8 cellular contexts compared by ENCODE assay signal in genomic region chr6:90586675-90587638, GRCh38. TPM values are rescaled to one million over a fixed set of nuclear protein-coding genes. Genes with fewer than 3 reads are reported as not detected.
DNase-seq lines count a peak whose midpoint lies in the region; ATAC-seq, FAIRE-seq and TF ChIP-seq lines count a peak whose summit lies in the region.

Gene MAP3K7 (minus strand): TSS chr6:90587072. CDS start chr6:90586883, 189 bp downstream.

- 0% methylated on average over 52 to 70 of the region's 70 CpGs for WGBS in body of pancreas, 2 donors
- WGBS in sigmoid colon, 2 donors = 0% methylated on average over 70 of the region's 70 CpGs

- H3K27me3 ChIP-seq in body of pancreas (no peaks in the 10 kb centered on the region), sigmoid colon (no peaks in the 10 kb centered on the region)

- H3K4me1 ChIP-seq in body of pancreas = peaks cover 24% of the 10 kb centered on the region
- peaks cover 0 to 39% (median 22%) of the 10 kb centered on the region in 4 donors for H3K4me1 ChIP-seq in sigmoid colon

- no peaks in the 10 kb centered on the region for H3K9me3 ChIP-seq in body of pancreas
- no peaks in the 10 kb centered on the region for H3K9me3 ChIP-seq in sigmoid colon

- peak within 1 kb of the TSS; percentile 50 to 84 for H3K4me3 ChIP-seq in body of pancreas
- peak within 1 kb of the TSS; percentile 85 to 100 (median 92) for H3K4me3 ChIP-seq in sigmoid colon

- TF ChIP-seq POLR2A in body of pancreas (IDR thresholded peaks at IDR 0.05) (peak; percentile 31 to 77 (median 77)), sigmoid colon (IDR thresholded peaks at IDR 0.05) (peak; percentile 63 to 66)

- ATAC-seq in GM18520 (IDR thresholded peaks at IDR 0.05; ENCODE audit: unreplicated experiment) (peak; percentile 71), HG03064 (IDR thresholded peaks at IDR 0.05; ENCODE audit: low read depth, unreplicated experiment) (peak; percentile 88), body of pancreas (peak; percentile 96)

- FAIRE-seq in TTC549 (lab: Jason Lieb, UNC) = peak; percentile 92

- TF ChIP-seq CTCF in 22Rv1 (IDR thresholded peaks at IDR 0.05) = no peak
- TF ChIP-seq CTCF in body of pancreas (IDR thresholded peaks at IDR 0.05) = no peak
- no peak for TF ChIP-seq CTCF in sigmoid colon (IDR thresholded peaks at IDR 0.05)

- H3K36me3 ChIP-seq in body of pancreas (replicated peaks in 1 of 2; ENCODE audit: insufficient read depth in 1 of 2, low read depth in 2 of 2) (no peaks in the 10 kb centered on the region), sigmoid colon (no peaks in the 10 kb centered on the region)

- intact Hi-C loops in body of pancreas (cut with DNase I) = no loop called here
- intact Hi-C loops in sigmoid colon (cut with DNase I) = loop anchor here (10.0 kb wide), 2 partner anchors 292 to 752 kb away; partner anchors contain the start of gene BACH2

- peak within 1 kb of the TSS; percentile 93 for H3K27ac ChIP-seq in 22Rv1
- peak within 1 kb of the TSS; percentile 87 to 94 (median 90) for H3K27ac ChIP-seq in body of pancreas
- peak within 1 kb of the TSS; percentile 88 to 92 (median 89) for H3K27ac ChIP-seq in sigmoid colon

- no peak for TF ChIP-seq EP300 in sigmoid colon (IDR thresholded peaks at IDR 0.05)

- peak; percentile 82 for DNase-seq in NCI-H2107 treated with DMSO at 0.1 percent for 48 hours (lab: John Stamatoyannopoulos, UW; ENCODE audit: unreplicated experiment)
- peak; percentile 87 to 95 (median 94) for DNase-seq in body of pancreas
- DNase-seq in iPS DF 4.7 (ENCODE audit: extremely low read depth, low spot score) = peak; percentile 87
- DNase-seq in sigmoid colon = peak; percentile 95

RNA-seq across cellular contexts. Expression of gene MAP3K7, which starts in this region (rescaled TPM):
- 10 to 100 TPM in 1 of 2 donors, 1 to 10 TPM in 1; 7.3 to 16.1 TPM for total RNA-seq in body of pancreas
- total RNA-seq in sigmoid colon = 10 to 100 TPM; 21.2 to 25.3 (median 23.5) TPM
- polyA plus RNA-seq in sigmoid colon = 10 to 100 TPM in 2 of 3 donors, 1 to 10 TPM in 1; 7.9 to 10.8 (median 10.2) TPM

Comparison
In these comparisons a context has a peak if more than half of its experiments do, and no peak if none do; other contexts are left out.
1. Peak in every context shown above with its lines: DNase-seq, ATAC-seq, H3K4me3 ChIP-seq and H3K27ac ChIP-seq.